Comparison of ENCODE assay signal across 22 cellular contexts in genomic region chr6:49913656-49914055, GRCh38. TPM values are rescaled to one million over a fixed set of nuclear protein-coding genes. Genes with fewer than 3 reads are reported as not detected.
DNase-seq lines count a peak whose midpoint lies in the region; ATAC-seq and TF ChIP-seq lines count a peak whose summit lies in the region.
"Had no signal": no experiment of that assay in that cellular context is flagged by ENCODE, and none has a peak within 500 bp of the region (broad histone marks: within the 10 kb centered on the region; RNA-seq: fewer than 3 reads in every experiment).

No MANE protein-coding gene starts in this region.

- no peak for TF ChIP-seq CTCF in H9 (conservative IDR thresholded peaks at IDR 0.05)

- H4K20me1 ChIP-seq in H9 (ENCODE audit: control insufficient read depth, insufficient read depth, insufficient read length) = no peaks in the 10 kb centered on the region

- H3K14ac ChIP-seq in H9 (ENCODE audit: insufficient read depth, low read length) = no peak overlapping the region

- H3K27me3 ChIP-seq in H9 (ENCODE audit: insufficient read depth, low read length) (no peaks in the 10 kb centered on the region), mesendoderm (ENCODE audit: insufficient read depth, low read length, poor library complexity) (no peaks in the 10 kb centered on the region)
- H3K27me3 ChIP-seq: right lobe of liver had no signal

- peaks cover 4% of the 10 kb centered on the region for H3K4me1 ChIP-seq in H9 (ENCODE audit: insufficient read depth, low read length)
- no peaks in the 10 kb centered on the region for H3K4me1 ChIP-seq in mesendoderm (ENCODE audit: control insufficient read depth, low read depth, low read length)
- H3K4me1 ChIP-seq: right lobe of liver had no signal

- no peaks in the 10 kb centered on the region for H3K9me3 Mint-ChIP-seq in H9
- no peaks in the 10 kb centered on the region for H3K9me3 Mint-ChIP-seq in activated T-cell treated with anti-CD3 and anti-CD28 coated beads, Interleukin-2, amount 50 U/mL, for 24 hours
- H3K9me3 Mint-ChIP-seq: activated naive CD8-positive, alpha-beta T cell treated with anti-CD3 and anti-CD28 coated beads, Interleukin-2, amount 50 U/mL, for 24 hours; activated T-helper 1 cell treated with anti-CD3 and anti-CD28 coated beads, Interleukin-12 subunit alpha, Interleukin-12 subunit beta, Interleukin-2, Interleukin-4 antibody, amounts not matched to agents 30 ng/mL and 10 ng/mL and 1 ng/mL, durations not matched to agents 14 hours and 24 hours and 36 hours had no signal

- H2BK5ac ChIP-seq in H9 (ENCODE audit: insufficient read length, low read length) = no peak overlapping the region
- no peak overlapping the region for H2BK5ac ChIP-seq in mesendoderm (ENCODE audit: low read length)

- H3K27ac Mint-ChIP-seq in H9 = peak overlapping the region in 1 of 3 experiments; percentile 85; a peak in 3 of 7 replicates
- no peak overlapping the region for H3K27ac Mint-ChIP-seq in activated T-cell treated with anti-CD3 and anti-CD28 coated beads, Interleukin-2, amount 50 U/mL, for 24 hours
- H3K27ac Mint-ChIP-seq: activated naive CD8-positive, alpha-beta T cell treated with anti-CD3 and anti-CD28 coated beads, Interleukin-2, amount 50 U/mL, for 24 hours; activated T-helper 1 cell treated with anti-CD3 and anti-CD28 coated beads, Interleukin-12 subunit alpha, Interleukin-12 subunit beta, Interleukin-2, Interleukin-4 antibody, amounts not matched to agents 30 ng/mL and 10 ng/mL and 1 ng/mL, durations not matched to agents 14 hours and 24 hours and 36 hours had no signal

- no peak overlapping the region for H3T11ph ChIP-seq in H9 (ENCODE audit: low read length)

- H3K4me2 ChIP-seq in H9 (ENCODE audit: insufficient read depth, insufficient read length, low read length) (no peak overlapping the region), mesendoderm (ENCODE audit: low read length) (no peak overlapping the region)
- H3K4me2 ChIP-seq: SK-N-SH had no signal

- H3K56ac ChIP-seq in H9 (ENCODE audit: insufficient read length, low read depth, low read length) (no peak overlapping the region), mesendoderm (ENCODE audit: low read length) (no peak overlapping the region)

- no peaks in the 10 kb centered on the region for H3K23me2 ChIP-seq in H9 (ENCODE audit: insufficient read length, low read depth, low read length, poor library complexity, severe bottlenecking)

- H3K23ac ChIP-seq in H9 (ENCODE audit: insufficient read length, low read depth, low read length) (no peak overlapping the region), mesendoderm (ENCODE audit: low read length) (no peak overlapping the region)

- ATAC-seq in HG03571 (IDR thresholded peaks at IDR 0.05; ENCODE audit: unreplicated experiment) (no peak), GM21390 (IDR thresholded peaks at IDR 0.05; ENCODE audit: unreplicated experiment) (no peak)
- ATAC-seq: activated naive CD8-positive, alpha-beta T cell treated with anti-CD3 and anti-CD28 coated beads, Interleukin-2, amount 50 U/mL, for 24 hours; right lobe of liver had no signal

- H2AK5ac ChIP-seq in H9 (ENCODE audit: insufficient read length, low read length) (no peak overlapping the region), mesendoderm (ENCODE audit: low read length) (no peak overlapping the region)

- no peak overlapping the region for H2BK20ac ChIP-seq in H9 (ENCODE audit: low read depth, low read length, poor library complexity, severe bottlenecking)

- H3K18ac ChIP-seq in H9 (ENCODE audit: insufficient read length, low read depth, low read length) = no peak overlapping the region
- no peak overlapping the region for H3K18ac ChIP-seq in mesendoderm (ENCODE audit: low read length)

- no peak overlapping the region for H4K91ac ChIP-seq in H9 (ENCODE audit: insufficient read length, low read depth, low read length)

- no peak overlapping the region for H3K4me3 ChIP-seq in mesendoderm (ENCODE audit: low read length)
- H3K4me3 ChIP-seq: right lobe of liver had no signal

- no peak overlapping the region for H4K5ac ChIP-seq in H9 (ENCODE audit: insufficient read length, low read depth, low read length)
- H4K5ac ChIP-seq in mesendoderm (ENCODE audit: low read length) = no peak overlapping the region

- H2BK120ac ChIP-seq in H9 (ENCODE audit: low read depth, low read length, poor library complexity, severe bottlenecking) (no peak overlapping the region), mesendoderm (ENCODE audit: low read depth, low read length) (no peak overlapping the region)

- H3K79me1 ChIP-seq in H9 (ENCODE audit: insufficient read depth, low read depth, low read length, poor library complexity, severe bottlenecking) (no peaks in the 10 kb centered on the region), mesendoderm (ENCODE audit: low read length) (no peaks in the 10 kb centered on the region)

- H3K4ac ChIP-seq in H9 (ENCODE audit: low read depth, low read length) (no peak overlapping the region), mesendoderm (ENCODE audit: low read depth, low read length) (no peak overlapping the region)

- H2BK12ac ChIP-seq in H9 (ENCODE audit: insufficient read length, low read depth, low read length) = no peak overlapping the region

- peaks cover 70 to 71% of the 10 kb centered on the region in 2 experiments for H3K4me1 Mint-ChIP-seq in H9
- H3K4me1 Mint-ChIP-seq in activated T-cell treated with anti-CD3 and anti-CD28 coated beads, Interleukin-2, amount 50 U/mL, for 24 hours (ENCODE audit: low read depth) = no peaks in the 10 kb centered on the region
- H3K4me1 Mint-ChIP-seq: activated naive CD8-positive, alpha-beta T cell treated with anti-CD3 and anti-CD28 coated beads, Interleukin-2, amount 50 U/mL, for 24 hours had no signal

- H3K9ac ChIP-seq in H9 (ENCODE audit: extremely low read depth, insufficient read length, low read length) = no peak overlapping the region
- no peak overlapping the region for H3K9ac ChIP-seq in mesendoderm (ENCODE audit: low read length)
- H3K9ac ChIP-seq: SK-N-SH had no signal

- H3K36me3 ChIP-seq in mesendoderm (ENCODE audit: control insufficient read depth, insufficient read depth, low read length) = no peaks in the 10 kb centered on the region
- H3K36me3 ChIP-seq: right lobe of liver had no signal

- H4K8ac ChIP-seq in H9 (replicated peaks; ENCODE audit: insufficient read length, low read depth, low read length) = no peak overlapping the region
- no peak overlapping the region for H4K8ac ChIP-seq in mesendoderm (ENCODE audit: low read depth, low read length)

- H2AFZ ChIP-seq in H9 (ENCODE audit: low read length) = no peak overlapping the region

- no peaks in the 10 kb centered on the region for H3K27me3 Mint-ChIP-seq in H9 (ENCODE audit: low read depth)
- no peaks in the 10 kb centered on the region for H3K27me3 Mint-ChIP-seq in activated T-cell treated with anti-CD3 and anti-CD28 coated beads, Interleukin-2, amount 50 U/mL, for 24 hours
- H3K27me3 Mint-ChIP-seq: activated naive CD8-positive, alpha-beta T cell treated with anti-CD3 and anti-CD28 coated beads, Interleukin-2, amount 50 U/mL, for 24 hours had no signal

- WGBS in H9 (ENCODE audit: extremely low coverage, insufficient read length, low lambda C conversion rate) = no CpG with 5 or more reads among the region's 5 CpGs
- WGBS in mesendoderm (ENCODE audit: extremely low coverage, insufficient coverage, low lambda C conversion rate) = no CpG with 5 or more reads among the region's 5 CpGs

- H3K36me3 Mint-ChIP-seq in H9 (ENCODE audit: insufficient read depth in 1 of 3, low read depth in 3 of 3) = no peaks in the 10 kb centered on the region
- no peaks in the 10 kb centered on the region for H3K36me3 Mint-ChIP-seq in activated T-cell treated with anti-CD3 and anti-CD28 coated beads, Interleukin-2, amount 50 U/mL, for 24 hours (ENCODE audit: low read depth)

- no peak overlapping the region for H3K27ac ChIP-seq in H9 (ENCODE audit: insufficient read length, low read depth, low read length)
- H3K27ac ChIP-seq in mesendoderm (ENCODE audit: low read depth, low read length) = no peak overlapping the region
- H3K27ac ChIP-seq: right lobe of liver had no signal

- DNase-seq in H9 (peak; percentile 46), NCI-H2029 treated with DMSO at 0.1 percent for 48 hours (lab: John Stamatoyannopoulos, UW) (peak; percentile 49), SHP77 (lab: John Stamatoyannopoulos, UW) (peak; percentile 85 to 86), mesendoderm (peak; percentile 5), mesenteric fat pad (ENCODE audit: low spot score) (no peak)
- DNase-seq in activated T-cell treated with anti-CD3 and anti-CD28 coated beads, Interleukin-2, amount 50 U/mL, for 24 hours = no peak
- DNase-seq: activated CD4-positive, alpha-beta T cell treated with anti-CD3 and anti-CD28 coated beads, Interleukin-2, amount 50 U/mL, for 4 hours; activated naive CD8-positive, alpha-beta T cell treated with anti-CD3 and anti-CD28 coated beads, Interleukin-2, amount 50 U/mL, for 24 hours; central memory CD4-positive, alpha-beta T cell; effector memory CD4-positive, alpha-beta T cell; GDM1; hippocampal formation; NCI-H226; occipital lobe; OCI-M1; right lobe of liver; SK-N-SH; stimulated activated CD4-positive, alpha-beta T cell treated with anti-CD3 and anti-CD28 coated beads, Interleukin-2, amount 100 ng/mL, for 24 hours had no signal

- H3K79me2 ChIP-seq in H9 (ENCODE audit: insufficient read depth, low read length) (no peaks in the 10 kb centered on the region), mesendoderm (ENCODE audit: control insufficient read depth, insufficient read depth, low read length) (no peaks in the 10 kb centered on the region)

- H3K9me3 ChIP-seq in H9 (ENCODE audit: control insufficient read depth, low read depth, low read length) = no peaks in the 10 kb centered on the region
- H3K9me3 ChIP-seq: right lobe of liver, SK-N-SH had no signal

- no peak overlapping the region; a peak in 1 of 5 replicates for H3K4me3 Mint-ChIP-seq in H9
- H3K4me3 Mint-ChIP-seq in activated T-cell treated with anti-CD3 and anti-CD28 coated beads, Interleukin-2, amount 50 U/mL, for 24 hours = no peak overlapping the region
- H3K4me3 Mint-ChIP-seq: activated naive CD8-positive, alpha-beta T cell treated with anti-CD3 and anti-CD28 coated beads, Interleukin-2, amount 50 U/mL, for 24 hours; activated T-helper 1 cell treated with anti-CD3 and anti-CD28 coated beads, Interleukin-12 subunit alpha, Interleukin-12 subunit beta, Interleukin-2, Interleukin-4 antibody, amounts not matched to agents 30 ng/mL and 10 ng/mL and 1 ng/mL, durations not matched to agents 14 hours and 24 hours and 36 hours had no signal

- H2BK15ac ChIP-seq in H9 (ENCODE audit: low read depth, low read length) (no peak overlapping the region), mesendoderm (replicated peaks; ENCODE audit: low read depth) (no peak overlapping the region)

RNA-seq across cellular contexts. Expression of gene CRISP1, which starts 47.3 kb away (rescaled TPM):
- total RNA-seq in H9 (2021) (not detected in 2 replicates), mesenteric fat pad (not detected)
- polyA plus RNA-seq in mesendoderm (2013, experiment 1 of 2) = not detected
- polyA plus RNA-seq in mesendoderm (2013, experiment 2 of 2) = not detected
- total RNA-seq: activated T-helper 1 cell treated with anti-CD3 and anti-CD28 coated beads, Interleukin-12 subunit alpha, Interleukin-12 subunit beta, Interleukin-2, Interleukin-4 antibody, amounts not matched to agents 30 ng/mL and 10 ng/mL and 1 ng/mL, durations not matched to agents 14 hours and 24 hours and 36 hours; mononuclear cell; occipital lobe; right lobe of liver had no signal
- polyA plus RNA-seq: SK-N-SH had no signal

RNA-seq across cellular contexts. Expression of gene DEFB114, which starts 50.3 kb away (rescaled TPM):
- not detected in 2 replicates for total RNA-seq in H9 (2021)
- polyA plus RNA-seq in mesendoderm (2013, experiment 1 of 2) = not detected
- not detected for polyA plus RNA-seq in mesendoderm (2013, experiment 2 of 2)
- not detected for total RNA-seq in mesenteric fat pad
- total RNA-seq: activated T-helper 1 cell treated with anti-CD3 and anti-CD28 coated beads, Interleukin-12 subunit alpha, Interleukin-12 subunit beta, Interleukin-2, Interleukin-4 antibody, amounts not matched to agents 30 ng/mL and 10 ng/mL and 1 ng/mL, durations not matched to agents 14 hours and 24 hours and 36 hours; mononuclear cell; occipital lobe; right lobe of liver had no signal
- polyA plus RNA-seq: SK-N-SH had no signal

RNA-seq across cellular contexts. Expression of gene DEFB113, which starts 55.8 kb away (rescaled TPM):
- total RNA-seq in H9 (2021) (not detected in 2 replicates), mesenteric fat pad (not detected)
- polyA plus RNA-seq in mesendoderm (2013, experiment 1 of 2) = not detected
- not detected for polyA plus RNA-seq in mesendoderm (2013, experiment 2 of 2)
- total RNA-seq: activated T-helper 1 cell treated with anti-CD3 and anti-CD28 coated beads, Interleukin-12 subunit alpha, Interleukin-12 subunit beta, Interleukin-2, Interleukin-4 antibody, amounts not matched to agents 30 ng/mL and 10 ng/mL and 1 ng/mL, durations not matched to agents 14 hours and 24 hours and 36 hours; mononuclear cell; occipital lobe; right lobe of liver had no signal
- polyA plus RNA-seq: SK-N-SH had no signal

Comparison
In these comparisons a context has a peak if more than half of its experiments do, and no peak if none do; other contexts are left out.
1. DNase-seq: peak in H9 (single experiment), NCI-H2029 treated with DMSO at 0.1 percent for 48 hours (single experiment), SHP77 (2 of 2) and mesendoderm (single experiment); none in activated T-cell treated with anti-CD3 and anti-CD28 coated beads, Interleukin-2, amount 50 U/mL, for 24 hours (single experiment) and mesenteric fat pad (single experiment).